11 cellular contexts compared by ENCODE assay signal in the genomic region with DNA sequence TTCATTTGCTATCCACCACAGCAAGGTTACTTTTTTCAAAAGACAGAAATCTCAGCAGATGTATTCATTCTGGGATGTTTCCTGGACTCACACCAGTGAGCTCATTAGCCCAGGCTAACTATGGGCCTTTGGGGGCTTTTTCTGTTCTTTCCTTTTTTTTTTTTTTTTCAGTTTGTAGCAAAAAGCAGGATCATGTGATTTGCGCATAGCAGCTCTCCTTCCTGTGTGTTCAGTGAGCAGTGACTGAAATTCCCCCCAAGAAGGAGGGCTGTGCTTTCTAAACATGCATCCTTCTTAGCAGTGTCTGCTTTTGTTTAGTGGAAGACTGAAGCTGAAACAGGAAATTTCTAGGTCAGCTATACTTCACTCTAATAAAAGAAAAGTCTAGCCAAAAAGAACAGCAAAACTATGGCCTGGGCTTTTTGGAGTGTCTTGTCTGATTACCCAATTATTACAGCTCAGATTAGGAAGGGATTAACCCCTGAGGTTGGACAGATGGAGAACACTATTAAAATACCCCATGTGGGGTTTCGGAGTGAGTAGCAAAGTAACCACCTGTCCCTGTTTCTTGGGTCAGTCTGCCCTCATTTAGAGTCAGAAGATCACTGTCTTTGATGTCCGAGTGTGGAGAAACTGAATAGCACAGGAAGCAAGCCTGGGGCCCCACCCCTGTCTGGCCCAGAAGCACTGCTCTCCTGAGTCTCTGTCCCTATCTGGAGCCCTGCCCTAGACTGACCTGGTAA.
DNase-seq lines count a peak whose midpoint lies in the region; ATAC-seq and TF ChIP-seq lines count a peak whose summit lies in the region.
"Had no signal": no experiment of that assay in that cellular context is flagged by ENCODE, and none has a peak within 500 bp of the region (broad histone marks: within the 10 kb centered on the region; RNA-seq: fewer than 3 reads in every experiment).

No MANE protein-coding gene starts in this region.

- H3K36me3 Mint-ChIP-seq in activated naive CD4-positive, alpha-beta T cell treated with anti-CD3 and anti-CD28 coated beads, Interleukin-2, amount 10 ng/mL, durations not matched to agents 7 days and 5 days = no peaks in the 10 kb centered on the region
- H3K36me3 Mint-ChIP-seq: CD4-positive, CD25-positive, alpha-beta regulatory T cell had no signal

- H3K4me1 Mint-ChIP-seq in activated naive CD4-positive, alpha-beta T cell treated with anti-CD3 and anti-CD28 coated beads, Interleukin-2, amount 10 ng/mL, durations not matched to agents 7 days and 5 days = no peaks in the 10 kb centered on the region
- H3K4me1 Mint-ChIP-seq: CD4-positive, CD25-positive, alpha-beta regulatory T cell had no signal

- DNase-seq in cerebellar cortex (ENCODE audit: low spot score) (peak; percentile 81), NCI-H1048 (lab: John Stamatoyannopoulos, UW) (no peak)
- no peak for DNase-seq in activated T-cell treated with anti-CD3 and anti-CD28 coated beads, Interleukin-2, amount 50 U/mL, for 1 hour
- no peak for DNase-seq in stimulated activated CD4-positive, alpha-beta T cell treated with anti-CD3 and anti-CD28 coated beads, Interleukin-1b, Interleukin-23, amount 100 ng/mL, for 48 hours
- DNase-seq in activated naive CD4-positive, alpha-beta T cell treated with anti-CD3 and anti-CD28 coated beads, Interleukin-2, amount 10 ng/mL, durations not matched to agents 7 days and 5 days = no peak
- DNase-seq: CD4-positive, CD25-positive, alpha-beta regulatory T cell; NCI-H446 had no signal

- no peak for TF ChIP-seq CTCF in GM12875 (IDR thresholded peaks at IDR 0.05; ENCODE audit: borderline replicate concordance, insufficient read depth, low read depth, low read length)

- H3K9me3 Mint-ChIP-seq in activated naive CD4-positive, alpha-beta T cell treated with anti-CD3 and anti-CD28 coated beads, Interleukin-2, amount 10 ng/mL, durations not matched to agents 7 days and 5 days = peaks cover 2% of the 10 kb centered on the region

- no peak overlapping the region for H3K4me3 Mint-ChIP-seq in activated naive CD4-positive, alpha-beta T cell treated with anti-CD3 and anti-CD28 coated beads, Interleukin-2, amount 10 ng/mL, durations not matched to agents 7 days and 5 days
- H3K4me3 Mint-ChIP-seq: CD4-positive, CD25-positive, alpha-beta regulatory T cell had no signal

- ATAC-seq in GM21367 (IDR thresholded peaks at IDR 0.05; ENCODE audit: unreplicated experiment) = peak; percentile 58
- peak; percentile 51 for ATAC-seq in HG03097 (IDR thresholded peaks at IDR 0.05; ENCODE audit: low FRiP score, unreplicated experiment)
- ATAC-seq: esophagus mucosa had no signal

- CTCF ChIA-PET in activated naive CD4-positive, alpha-beta T cell treated with anti-CD3 and anti-CD28 coated beads, Interleukin-2, amount 10 ng/mL, durations not matched to agents 7 days and 5 days (lab: Charles Lee) = no interaction called here

- H3K27me3 Mint-ChIP-seq in activated naive CD4-positive, alpha-beta T cell treated with anti-CD3 and anti-CD28 coated beads, Interleukin-2, amount 10 ng/mL, durations not matched to agents 7 days and 5 days = peaks cover 47% of the 10 kb centered on the region

- peak overlapping the region; percentile 2 for H3K4me3 ChIP-seq in GM12875 (ENCODE audit: low read depth, low read length)

- no peak overlapping the region for H3K27ac Mint-ChIP-seq in activated naive CD4-positive, alpha-beta T cell treated with anti-CD3 and anti-CD28 coated beads, Interleukin-2, amount 10 ng/mL, durations not matched to agents 7 days and 5 days
- H3K27ac Mint-ChIP-seq: CD4-positive, CD25-positive, alpha-beta regulatory T cell had no signal
